10 cellular contexts compared by ENCODE assay signal in the genomic region with DNA sequence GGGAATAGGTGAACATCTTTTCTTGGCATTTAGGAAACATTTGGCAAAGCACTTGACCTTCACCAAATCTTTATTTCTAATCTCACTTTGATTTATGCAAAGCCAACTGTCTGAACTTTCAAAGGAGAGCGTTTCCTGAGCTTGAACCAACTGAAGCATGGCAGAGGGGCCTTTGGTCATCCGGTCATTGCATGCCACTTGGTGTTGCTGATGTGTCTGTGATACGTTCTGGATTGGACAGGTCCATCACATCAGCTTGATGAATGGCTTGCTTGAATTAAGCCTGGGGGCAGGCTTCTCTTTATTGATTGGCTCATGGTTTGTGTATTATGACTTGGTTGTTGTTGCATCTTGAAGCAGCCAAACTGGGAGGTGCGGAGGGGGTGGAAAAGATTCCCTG.
"Had no signal": no experiment of that assay in that cellular context is flagged by ENCODE, and none has a peak within 500 bp of the region (broad histone marks: within the 10 kb centered on the region; RNA-seq: fewer than 3 reads in every experiment).

No MANE protein-coding gene starts in this region.

- H3K36me3 ChIP-seq: HAP-1 had no signal

- H3K4me3 ChIP-seq: GM23248, HAP-1, K562 had no signal

- ATAC-seq: HCT116, K562 had no signal

- H3K27ac Mint-ChIP-seq: HFFc6 had no signal

- H3K4me3 Mint-ChIP-seq: HFFc6 had no signal

- H3K27ac ChIP-seq: GM23248, HL-60 had no signal

- H3K4me1 ChIP-seq: HAP-1 had no signal

- DNase-seq: GM23248, GOT3, H7, HFFc6, IMR-90, KG1 had no signal
